8 cellular contexts compared by ENCODE assay signal in genomic region chr1:205711105-205712048, GRCh38. TPM values are rescaled to one million over a fixed set of nuclear protein-coding genes. Genes with fewer than 3 reads are reported as not detected.
DNase-seq lines count a peak whose midpoint lies in the region; ATAC-seq, FAIRE-seq and TF ChIP-seq lines count a peak whose summit lies in the region.

No MANE protein-coding gene starts in this region.

- no peaks in the 10 kb centered on the region for H3K79me2 ChIP-seq in keratinocyte (ENCODE audit: control insufficient read depth, insufficient read depth, low read length)

- no peak overlapping the region for H3K27ac ChIP-seq in CD4-positive, CD25-positive, alpha-beta regulatory T cell (ENCODE audit: insufficient read depth, low read length, poor library complexity, severe bottlenecking)
- H3K27ac ChIP-seq in breast epithelium (peak overlapping the region in 1 of 2 donors; percentile 18), keratinocyte (ENCODE audit: control insufficient read depth, insufficient read depth, low read length) (no peak overlapping the region)

- dilution Hi-C loops in keratinocyte (cut with MboI; ENCODE audit: extremely low pct_ligation_motif_present, low sequenced_read_pairs): no loop called here

- no peaks in the 10 kb centered on the region for H3K27me3 ChIP-seq in CD4-positive, CD25-positive, alpha-beta regulatory T cell (ENCODE audit: control insufficient read depth, insufficient read depth, low read length)
- no peaks in the 10 kb centered on the region for H3K27me3 ChIP-seq in breast epithelium
- H3K27me3 ChIP-seq in keratinocyte (ENCODE audit: control insufficient read depth, extremely low read depth, insufficient read depth, low read length): no peaks in the 10 kb centered on the region

- H3K9ac ChIP-seq in keratinocyte (ENCODE audit: control insufficient read depth, extremely low read depth, insufficient read depth, low read length): no peak overlapping the region

- H3K9me1 ChIP-seq in keratinocyte (ENCODE audit: control insufficient read depth, extremely low read depth, insufficient read depth, low read length): no peaks in the 10 kb centered on the region

- no peaks in the 10 kb centered on the region for H3K9me3 ChIP-seq in CD4-positive, CD25-positive, alpha-beta regulatory T cell (ENCODE audit: control insufficient read depth in 2 of 2, low read length in 2 of 2)
- H3K9me3 ChIP-seq in breast epithelium (no peaks in the 10 kb centered on the region), keratinocyte (ENCODE audit: control insufficient read depth, low read depth, low read length) (no peaks in the 10 kb centered on the region)

- no peak for TF ChIP-seq POLR2A in breast epithelium (IDR thresholded peaks at IDR 0.05)

- DNase-seq in CD4-positive, CD25-positive, alpha-beta regulatory T cell: peak; percentile 52 to 84 (median 62)
- DNase-seq in NCI-H187 treated with DMSO at 0.1 percent for 48 hours (lab: John Stamatoyannopoulos, UW) (peak; percentile 62), T-helper 9 cell (peak; percentile 42), breast epithelium (ENCODE audit: low spot score in 2 of 2) (peak in 1 of 2 donors; percentile 56), keratinocyte (ENCODE audit: low read depth, low spot score) (peak; percentile 7)
- peak; percentile 42 to 57 (median 46) for DNase-seq in stimulated activated CD4-positive, alpha-beta T cell treated with anti-CD3 and anti-CD28 coated beads, Interleukin-1b, Interleukin-23, amount 100 ng/mL, for 24 hours (ENCODE audit: low read depth in 4 of 4, low spot score in 1 of 4)

- FAIRE-seq in keratinocyte (lab: Jason Lieb, UNC): no peak

- H3K36me3 Mint-ChIP-seq in CD4-positive, CD25-positive, alpha-beta regulatory T cell: peaks cover 10% of the 10 kb centered on the region

- no peaks in the 10 kb centered on the region for H3K9me3 Mint-ChIP-seq in CD4-positive, CD25-positive, alpha-beta regulatory T cell

- intact Hi-C loops in breast epithelium (cut with DNase I; ENCODE audit: low total_unique reads): no loop called here

- H3K4me2 ChIP-seq in keratinocyte (ENCODE audit: control insufficient read depth, extremely low read depth, insufficient read depth, low read depth, low read length): no peak overlapping the region

- peaks cover 11 to 22% (median 18%) of the 10 kb centered on the region in 4 donors for H3K4me1 Mint-ChIP-seq in CD4-positive, CD25-positive, alpha-beta regulatory T cell

- ATAC-seq in CD4-positive, CD25-positive, alpha-beta regulatory T cell (ENCODE audit: low read depth in 2 of 2): peak; percentile 77 to 84
- ATAC-seq in GM21737 (IDR thresholded peaks at IDR 0.05; ENCODE audit: unreplicated experiment) (peak; percentile 64), HG02571 (IDR thresholded peaks at IDR 0.05; ENCODE audit: unreplicated experiment) (no peak)

- no peak overlapping the region for H2AFZ ChIP-seq in keratinocyte (ENCODE audit: control insufficient read depth, low read length)

- H4K20me1 ChIP-seq in keratinocyte (ENCODE audit: control insufficient read depth, extremely low read depth, insufficient read depth, low read length): no peaks in the 10 kb centered on the region

- no peak overlapping the region for H3K4me3 ChIP-seq in CD4-positive, CD25-positive, alpha-beta regulatory T cell (ENCODE audit: low read depth, low read length)
- H3K4me3 ChIP-seq in breast epithelium (no peak overlapping the region), keratinocyte (ENCODE audit: control insufficient read depth in 2 of 3, extremely low read depth in 1 of 3, insufficient read depth in 2 of 3, low read depth in 1 of 3, low read length in 3 of 3) (no peak overlapping the region)

- H3K27ac Mint-ChIP-seq in CD4-positive, CD25-positive, alpha-beta regulatory T cell: peak overlapping the region in 1 of 3 donors; percentile 63

- no peaks in the 10 kb centered on the region for H3K4me1 ChIP-seq in CD4-positive, CD25-positive, alpha-beta regulatory T cell (ENCODE audit: control insufficient read depth, insufficient read depth, low read length, poor library complexity, severe bottlenecking)
- no peaks in the 10 kb centered on the region for H3K4me1 ChIP-seq in breast epithelium
- no peaks in the 10 kb centered on the region for H3K4me1 ChIP-seq in keratinocyte (ENCODE audit: control insufficient read depth, extremely low read depth, insufficient read depth, low read length)

- no peak overlapping the region for H3K4me3 Mint-ChIP-seq in CD4-positive, CD25-positive, alpha-beta regulatory T cell

- peak; percentile 79 to 89 (median 87) for TF ChIP-seq CTCF in breast epithelium (IDR thresholded peaks at IDR 0.05)
- peak; percentile 78 to 87 (median 81) for TF ChIP-seq CTCF in keratinocyte (optimal IDR thresholded peaks at IDR 0.05 in 1 of 3, IDR thresholded peaks at IDR 0.05 in 1 of 3, conservative IDR thresholded peaks at IDR 0.05 in 1 of 3; ENCODE audit: extremely low read depth in 1 of 3, insufficient read depth in 2 of 3, low read length in 3 of 3)

- H3K36me3 ChIP-seq in CD4-positive, CD25-positive, alpha-beta regulatory T cell (ENCODE audit: control insufficient read depth, insufficient read depth, low read length): peaks cover 13% of the 10 kb centered on the region
- H3K36me3 ChIP-seq in breast epithelium (no peaks in the 10 kb centered on the region), keratinocyte (ENCODE audit: control insufficient read depth in 2 of 2, extremely low read depth in 1 of 2, insufficient read depth in 2 of 2, low read length in 2 of 2) (peaks cover 12 to 29% of the 10 kb centered on the region in 2 experiments)

- H3K27me3 Mint-ChIP-seq in CD4-positive, CD25-positive, alpha-beta regulatory T cell: no peaks in the 10 kb centered on the region

RNA-seq across cellular contexts. Expression of gene SLC45A3, which starts 31.1 kb away (rescaled TPM):
- 0.74 TPM for total RNA-seq in CD4-positive, CD25-positive, alpha-beta regulatory T cell
- not detected for polyA plus RNA-seq in CD4-positive, CD25-positive, alpha-beta regulatory T cell
- total RNA-seq in breast epithelium: 1 to 10 TPM; 1.3 to 2.9 (median 1.6) TPM
- 2.1 to 2.8 TPM (median 2.5 TPM) in 3 replicates for polyA plus RNA-seq in keratinocyte
- not detected for polyA plus RNA-seq in keratinocyte (2011; ENCODE audit: low read depth)
- polyA plus RNA-seq in keratinocyte (2011; cell fraction: cytosol; rRNA removed): 1.3 and 1.6 TPM in 2 replicates
- polyA plus RNA-seq in keratinocyte (2011; cell fraction: nucleus; rRNA removed): 3.4 and 4.0 TPM in 2 replicates
- polyA plus RNA-seq in keratinocyte (2012; ENCODE audit: low replicate concordance): 0.54 and 3.0 TPM in 2 replicates
- polyA minus RNA-seq in keratinocyte: 1.9 to 3.7 TPM (median 2.1 TPM) in 3 replicates
- polyA minus RNA-seq in keratinocyte (2011; cell fraction: cytosol; rRNA and poly(A)+ RNA removed): 3.5 TPM
- polyA minus RNA-seq in keratinocyte (2011; cell fraction: nucleus; rRNA and poly(A)+ RNA removed): 3.1 and 3.4 TPM in 2 replicates

RNA-seq across cellular contexts. Expression of gene NUCKS1, which starts 38.6 kb away (rescaled TPM):
- total RNA-seq in CD4-positive, CD25-positive, alpha-beta regulatory T cell: 72.0 TPM
- 10 to 100 TPM; 12.9 to 15.8 (median 13.3) TPM for polyA plus RNA-seq in CD4-positive, CD25-positive, alpha-beta regulatory T cell
- 100 to 1,000 TPM in 1 of 3 donors, 10 to 100 TPM in 2; 80.6 to 188 (median 86.9) TPM for total RNA-seq in breast epithelium
- 38.0 to 71.6 TPM (median 46.1 TPM) in 3 replicates for polyA plus RNA-seq in keratinocyte
- polyA plus RNA-seq in keratinocyte (2011; ENCODE audit: low read depth): 118 TPM
- 30.6 and 49.2 TPM in 2 replicates for polyA plus RNA-seq in keratinocyte (2011; cell fraction: cytosol; rRNA removed)
- polyA plus RNA-seq in keratinocyte (2011; cell fraction: nucleus; rRNA removed): 23.5 and 31.6 TPM in 2 replicates
- 29.2 and 63.3 TPM in 2 replicates for polyA plus RNA-seq in keratinocyte (2012; ENCODE audit: low replicate concordance)
- polyA minus RNA-seq in keratinocyte: 38.1 to 114 TPM (median 66.3 TPM) in 3 replicates
- polyA minus RNA-seq in keratinocyte (2011; cell fraction: cytosol; rRNA and poly(A)+ RNA removed): 49.5 TPM
- polyA minus RNA-seq in keratinocyte (2011; cell fraction: nucleus; rRNA and poly(A)+ RNA removed): 26.7 and 61.1 TPM in 2 replicates
